Comparison of ENCODE assay signal across 10 cellular contexts in the genomic region with DNA sequence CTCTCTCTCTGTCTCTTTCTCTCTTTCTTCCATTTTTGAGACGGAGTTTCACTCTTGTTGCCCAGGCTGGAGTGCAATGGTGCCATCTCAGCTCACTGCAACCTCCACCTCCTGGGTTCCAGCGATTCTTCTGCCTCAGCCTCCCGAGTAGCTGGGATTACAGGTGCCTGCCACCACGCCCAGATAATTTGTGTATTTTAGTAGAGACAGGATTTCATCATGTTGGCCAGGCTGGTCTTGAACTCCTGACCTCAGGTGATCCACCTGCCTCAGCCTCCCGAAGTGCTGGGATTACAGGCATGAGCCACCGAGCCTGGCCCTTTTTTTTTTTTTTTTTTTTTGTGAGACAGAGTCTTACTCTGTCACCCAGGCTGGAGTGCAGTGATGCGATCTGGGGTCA. TPM values are rescaled to one million over a fixed set of nuclear protein-coding genes. Genes with fewer than 3 reads are reported as not detected.
A peak's percentile ranks its signal among the peaks of the same experiment; 100 is the strongest.
DNase-seq lines count a peak whose midpoint lies in the region; ATAC-seq, FAIRE-seq and TF ChIP-seq lines count a peak whose summit lies in the region.
"Not testable (repeated sequence)": the region's sequence is repeated elsewhere in the genome, so short reads cannot be mapped to it uniquely, and the experiment has no call there.
"Had no signal": no experiment of that assay in that cellular context is flagged by ENCODE, and none has a peak within 500 bp of the region (broad histone marks: within the 10 kb centered on the region; RNA-seq: fewer than 3 reads in every experiment).

No MANE protein-coding gene starts in this region.

- TF ChIP-seq POLR2A in right lobe of liver (IDR thresholded peaks at IDR 0.05); transverse colon (IDR thresholded peaks at IDR 0.05): not testable (repeated sequence)

- H3K27me3 Mint-ChIP-seq in activated T-helper 17 cell treated with anti-CD3 and anti-CD28 coated beads, Interleukin-2, amount 50 U/mL, for 72 hours: not testable (repeated sequence)

- H3K9me3 Mint-ChIP-seq in activated T-helper 17 cell treated with anti-CD3 and anti-CD28 coated beads, Interleukin-2, amount 50 U/mL, for 72 hours: not testable (repeated sequence)

- TF ChIP-seq CTCF in PC-3 (conservative IDR thresholded peaks at IDR 0.05; ENCODE audit: low read depth, low read length); right lobe of liver (IDR thresholded peaks at IDR 0.05); pancreas (IDR thresholded peaks at IDR 0.05); transverse colon (IDR thresholded peaks at IDR 0.05): not testable (repeated sequence)

- H3K4me1 ChIP-seq in PC-3 (ENCODE audit: insufficient read depth, low read length) (peaks cover 14% of the 10 kb centered on the region), right lobe of liver (peaks cover 0 to 61% (median 19%) of the 10 kb centered on the region in 4 donors), pancreas (peaks cover 43 to 58% (median 53%) of the 10 kb centered on the region in 3 donors), transverse colon (peaks cover 3 to 48% (median 31%) of the 10 kb centered on the region in 4 donors)
- H3K4me1 ChIP-seq in small intestine (ENCODE audit: control insufficient read depth in 2 of 2, insufficient read depth in 1 of 2, low read depth in 1 of 2, low read length in 1 of 2): not testable (repeated sequence)

- not testable (repeated sequence) for H2AFZ ChIP-seq in PC-3 (ENCODE audit: low read length)

- peak overlapping the region; percentile 74; the same call in 1 of the 2 replicates for H3K27ac ChIP-seq in PC-3 (ENCODE audit: low read length)
- H3K27ac ChIP-seq in right lobe of liver: peak overlapping the region in 2 of 3 donors; percentile 37 to 76
- peak overlapping the region; percentile 68 to 95 (median 78) for H3K27ac ChIP-seq in pancreas
- peak overlapping the region; percentile 81 to 82 for H3K27ac ChIP-seq in small intestine (ENCODE audit: low read depth in 1 of 2, low read length in 1 of 2)
- peak overlapping the region; percentile 86 to 91 (median 88) for H3K27ac ChIP-seq in transverse colon

- H3K4me3 Mint-ChIP-seq in activated T-helper 17 cell treated with anti-CD3 and anti-CD28 coated beads, Interleukin-2, amount 50 U/mL, for 72 hours: peak overlapping the region; percentile 10

- not testable (repeated sequence) for H3K36me3 ChIP-seq in PC-3 (ENCODE audit: low read depth, low read length); right lobe of liver; pancreas; small intestine (ENCODE audit: control insufficient read depth in 2 of 2, insufficient read depth in 2 of 2, low read length in 2 of 2); transverse colon

- not testable (repeated sequence) for TF ChIP-seq EP300 in transverse colon (IDR thresholded peaks at IDR 0.05; ENCODE audit: low read depth)

- not testable (repeated sequence) for H3K4me3 ChIP-seq in PC-3 (ENCODE audit: low read length); right lobe of liver; pancreas; small intestine (ENCODE audit: low read depth in 1 of 2, low read length in 2 of 2); transverse colon

- not testable (repeated sequence) for ATAC-seq in PC-3; activated T-helper 17 cell treated with anti-CD3 and anti-CD28 coated beads, Interleukin-2, amount 50 U/mL, for 72 hours (replicated peaks); right lobe of liver
- ATAC-seq in esophagus mucosa: peak; percentile 1
- peak in 1 of 4 donors; percentile 0 for ATAC-seq in pancreas

- DNase-seq in PC-3, right lobe of liver, pancreas, small intestine, transverse colon: not testable (repeated sequence)

- 59% methylated on average over 5 of the region's 7 CpGs for WGBS in right lobe of liver (ENCODE audit: insufficient coverage, low coverage, low lambda C conversion rate, missing lambda C conversion rate)
- 31 to 34% methylated on average over 7 of the region's 7 CpGs for WGBS in pancreas, 2 donors
- WGBS in small intestine, 3 donors: 17 to 65% (median 28%) methylated on average over 6 to 7 of the region's 7 CpGs
- WGBS in transverse colon (ENCODE audit: low coverage in 1 of 2), 2 donors: 39% methylated on average over 7 of the region's 7 CpGs; no CpG with 5 or more reads in 1 of the 2 donors

- not testable (repeated sequence) for H3F3A ChIP-seq in PC-3 (ENCODE audit: low read length, unreplicated experiment)

- H3K4me2 ChIP-seq in PC-3 (ENCODE audit: low read length): not testable (repeated sequence)

- H3K27ac Mint-ChIP-seq in activated T-helper 17 cell treated with anti-CD3 and anti-CD28 coated beads, Interleukin-2, amount 50 U/mL, for 72 hours: peak overlapping the region; percentile 51

- H3K79me2 ChIP-seq in PC-3 (ENCODE audit: low read length): not testable (repeated sequence)

- not testable (repeated sequence) for BruUV-seq in PC-3 (replicated peaks; lab: Mats Ljungman, UMichigan)

- not testable (repeated sequence) for H4K20me1 ChIP-seq in PC-3 (ENCODE audit: low read length)

- intact Hi-C loops in PC-3 (cut with micrococcal nuclease); right lobe of liver (cut with DNase I); pancreas (cut with DNase I); transverse colon (cut with DNase I; ENCODE audit: low total_unique reads): not testable (repeated sequence)

- H3K4me1 Mint-ChIP-seq in activated T-helper 17 cell treated with anti-CD3 and anti-CD28 coated beads, Interleukin-2, amount 50 U/mL, for 72 hours: not testable (repeated sequence)

- H3K9me3 ChIP-seq in PC-3 (ENCODE audit: low read length); right lobe of liver; pancreas; small intestine (ENCODE audit: control insufficient read depth, low read depth); transverse colon: not testable (repeated sequence)

- in situ Hi-C loops in transverse colon (cut with MboI; ENCODE audit: low pct_ligation_motif_present in 1 of 4, low pct_unique_long_range_greater_than_20kb in 1 of 4, low sequenced_read_pairs in 3 of 4): not testable (repeated sequence)

- not testable (repeated sequence) for FAIRE-seq in pancreas (lab: Jason Lieb, UNC); small intestine (lab: Jason Lieb, UNC)

- not testable (repeated sequence) for H3K27me3 ChIP-seq in PC-3 (ENCODE audit: low read length); right lobe of liver; pancreas; small intestine (ENCODE audit: control insufficient read depth in 2 of 2, insufficient read depth in 2 of 2, low read length in 2 of 2); transverse colon

- not testable (repeated sequence) for H3K9me2 ChIP-seq in PC-3 (replicated peaks; ENCODE audit: low read length)

- POLR2A ChIA-PET in PC-3 (lab: Charles Lee; ENCODE audit: unreplicated experiment): not testable (repeated sequence)

- CTCF ChIA-PET in PC-3 (lab: Charles Lee): not testable (repeated sequence)

- peak overlapping the region; percentile 40; the same call in 1 of the 2 replicates for H3K9ac ChIP-seq in PC-3 (ENCODE audit: low read length)

- not testable (repeated sequence) for H3K36me3 Mint-ChIP-seq in activated T-helper 17 cell treated with anti-CD3 and anti-CD28 coated beads, Interleukin-2, amount 50 U/mL, for 72 hours (ENCODE audit: low read depth)

RNA-seq across cellular contexts. Expression of a gene that starts 4.7 kb away (rescaled TPM):
- total RNA-seq in PC-3 (2014; rRNA removed) (17.8 and 19.2 TPM in 2 replicates), esophagus mucosa (41.2 TPM), right lobe of liver (10 to 100 TPM; 36.5 to 70.5 (median 67.1) TPM), pancreas (10 to 100 TPM; 18.8 to 44.0 (median 26.3) TPM), transverse colon (100 to 1,000 TPM; 156 to 269 (median 237) TPM)
- 10 to 100 TPM; 15.2 to 19.4 TPM for total RNA-seq in activated T-helper 17 cell treated with anti-CD3 and anti-CD28 coated beads, Interleukin-2, amount 50 U/mL, for 72 hours
- polyA plus RNA-seq in pancreas (10 to 100 TPM; 76.0 to 80.6 TPM), small intestine (100 to 1,000 TPM in 2 of 3 donors, 10 to 100 TPM in 1; 96.9 to 370 (median 249) TPM)

RNA-seq across cellular contexts. Expression of a gene that starts 19.6 kb away (rescaled TPM):
- total RNA-seq in PC-3 (2014; rRNA removed) (6.6 and 7.9 TPM in 2 replicates), esophagus mucosa (55.2 TPM), right lobe of liver (100 to 1,000 TPM in 2 of 6 experiments, 10 to 100 TPM in 4; 35.3 to 140 (median 73.6) TPM), pancreas (10 to 100 TPM; 35.7 to 60.3 (median 43.8) TPM), transverse colon (100 to 1,000 TPM in 1 of 4 donors, 10 to 100 TPM in 3; 18.5 to 107 (median 63.0) TPM)
- 10 to 100 TPM; 24.8 to 30.5 TPM for total RNA-seq in activated T-helper 17 cell treated with anti-CD3 and anti-CD28 coated beads, Interleukin-2, amount 50 U/mL, for 72 hours
- polyA plus RNA-seq in pancreas (10 to 100 TPM; 43.3 to 46.5 TPM), small intestine (10 to 100 TPM; 33.5 to 97.7 (median 41.3) TPM)

RNA-seq across cellular contexts. Expression of a gene that starts 29.0 kb away (rescaled TPM):
- total RNA-seq in PC-3 (2014; rRNA removed): 83.4 and 84.7 TPM in 2 replicates
- total RNA-seq in activated T-helper 17 cell treated with anti-CD3 and anti-CD28 coated beads, Interleukin-2, amount 50 U/mL, for 72 hours: 10 to 100 TPM; 35.5 to 85.2 TPM
- total RNA-seq in esophagus mucosa: 39.7 TPM
- 10 to 100 TPM; 13.8 to 24.5 (median 16.6) TPM for total RNA-seq in right lobe of liver
- total RNA-seq in pancreas: 10 to 100 TPM in 5 of 6 donors, 1 to 10 TPM in 1; 8.7 to 19.1 (median 14.0) TPM
- 10 to 100 TPM in 1 of 2 donors, 1 to 10 TPM in 1; 9.1 to 14.3 TPM for polyA plus RNA-seq in pancreas
- 10 to 100 TPM; 15.7 to 43.8 (median 19.5) TPM for polyA plus RNA-seq in small intestine
- total RNA-seq in transverse colon: 10 to 100 TPM in 3 of 4 donors, 1 to 10 TPM in 1; 4.2 to 58.7 (median 24.4) TPM

RNA-seq across cellular contexts. Expression of a gene that starts 29.1 kb away (rescaled TPM):
- total RNA-seq in PC-3 (2014; rRNA removed): 0.29 and 0.52 TPM in 2 replicates
- under 1 TPM; 0.69 to 0.76 TPM for total RNA-seq in activated T-helper 17 cell treated with anti-CD3 and anti-CD28 coated beads, Interleukin-2, amount 50 U/mL, for 72 hours
- total RNA-seq in esophagus mucosa: 0.36 TPM
- total RNA-seq in right lobe of liver: 1 to 10 TPM in 1 of 6 experiments, under 1 TPM in 5; 0.40 to 1.0 (median 0.50) TPM
- total RNA-seq in pancreas: under 1 TPM; 0.18 to 0.55 (median 0.42) TPM
- 1 to 10 TPM in 1 of 2 donors, under 1 TPM in 1; 0.68 to 1.5 TPM for polyA plus RNA-seq in pancreas
- polyA plus RNA-seq in small intestine: under 1 TPM in 2 of 3 donors, not detected in 1; 0.42 to 0.81 TPM
- under 1 TPM in 1 of 4 donors, not detected in 3; 0.75 TPM for total RNA-seq in transverse colon
- polyA plus RNA-seq: IgD-negative memory B cell had no signal

RNA-seq across cellular contexts. Expression of a gene that starts 32.1 kb away (rescaled TPM):
- 22.6 and 23.7 TPM in 2 replicates for total RNA-seq in PC-3 (2014; rRNA removed)
- 10 to 100 TPM in 1 of 2 donors, 1 to 10 TPM in 1; 3.2 to 25.9 TPM for total RNA-seq in activated T-helper 17 cell treated with anti-CD3 and anti-CD28 coated beads, Interleukin-2, amount 50 U/mL, for 72 hours
- total RNA-seq in esophagus mucosa: 37.6 TPM
- total RNA-seq in right lobe of liver: 1 to 10 TPM in 2 of 6 experiments, under 1 TPM in 4; 0.24 to 1.4 (median 0.78) TPM
- total RNA-seq in pancreas: 10 to 100 TPM; 15.2 to 35.9 (median 22.7) TPM
- polyA plus RNA-seq in pancreas: 10 to 100 TPM; 12.5 to 19.7 TPM
- 10 to 100 TPM; 14.9 to 16.8 (median 15.8) TPM for polyA plus RNA-seq in small intestine
- 10 to 100 TPM in 3 of 4 donors, 1 to 10 TPM in 1; 9.0 to 36.8 (median 26.8) TPM for total RNA-seq in transverse colon
- total RNA-seq: CD4-positive, alpha-beta memory T cell; M059J had no signal
